ENCODE assay signal across 1 cellular context in the genomic region with DNA sequence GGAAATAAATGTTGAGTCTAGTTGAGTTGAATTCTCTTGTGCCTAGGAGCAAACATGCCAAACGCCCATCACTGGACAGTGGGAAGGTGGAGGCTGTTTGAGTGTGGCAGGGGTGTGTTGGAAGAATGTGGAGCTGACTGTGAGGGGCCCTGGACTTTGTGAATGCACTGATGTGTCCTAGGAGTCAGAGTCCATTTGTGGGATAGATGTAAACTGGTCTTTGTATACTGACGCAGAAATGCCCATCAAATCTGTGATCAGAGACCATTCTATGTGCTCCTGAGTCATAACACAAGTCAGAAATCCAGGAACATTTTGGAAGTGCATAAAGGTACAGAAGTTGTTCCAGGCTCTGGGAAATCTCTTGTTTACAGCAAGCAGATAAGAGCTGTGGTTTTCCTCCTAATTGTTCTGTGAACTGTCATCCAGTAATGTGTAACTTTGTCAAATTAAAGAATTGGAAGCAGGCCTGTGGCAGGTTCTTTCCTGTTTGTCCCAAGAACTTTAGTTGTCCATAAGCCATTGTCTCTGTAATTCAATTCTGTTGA.
TF ChIP-seq lines count a peak whose summit lies in the region.

No MANE protein-coding gene starts in this region.

TF ChIP-seq in HepG2, 621 proteins besides CTCF, POLR2A, EP300 and RAD21 (continued from another document and continues in another):
- TF ChIP-seq CEBPZ (IDR thresholded peaks at IDR 0.05; ENCODE audit: low read length), result no peak
- TF ChIP-seq ZFX (CRISPR knock-in tag; IDR thresholded peaks at IDR 0.05; ENCODE audit: low read depth), result no peak; the same call in 1 of the 2 replicates
- no peak for TF ChIP-seq ZNF451 (CRISPR knock-in tag; IDR thresholded peaks at IDR 0.05)
- TF ChIP-seq, protein P1, sequence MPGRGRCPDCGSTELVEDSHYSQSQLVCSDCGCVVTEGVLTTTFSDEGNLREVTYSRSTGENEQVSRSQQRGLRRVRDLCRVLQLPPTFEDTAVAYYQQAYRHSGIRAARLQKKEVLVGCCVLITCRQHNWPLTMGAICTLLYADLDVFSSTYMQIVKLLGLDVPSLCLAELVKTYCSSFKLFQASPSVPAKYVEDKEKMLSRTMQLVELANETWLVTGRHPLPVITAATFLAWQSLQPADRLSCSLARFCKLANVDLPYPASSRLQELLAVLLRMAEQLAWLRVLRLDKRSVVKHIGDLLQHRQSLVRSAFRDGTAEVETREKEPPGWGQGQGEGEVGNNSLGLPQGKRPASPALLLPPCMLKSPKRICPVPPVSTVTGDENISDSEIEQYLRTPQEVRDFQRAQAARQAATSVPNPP (CRISPR knock-in tag; IDR thresholded peaks at IDR 0.05), result no peak
- no peak for TF ChIP-seq RERE (CRISPR knock-in tag; IDR thresholded peaks at IDR 0.05; ENCODE audit: low read depth)
- TF ChIP-seq ZNF776 (CRISPR knock-in tag; IDR thresholded peaks at IDR 0.05), result no peak
- TF ChIP-seq TGIF2 (CRISPR knock-in tag; IDR thresholded peaks at IDR 0.05), result no peak
- no peak for TF ChIP-seq ETV6 (CRISPR knock-in tag; conservative IDR thresholded peaks at IDR 0.05)
- no peak for TF ChIP-seq PLRG1 (conservative IDR thresholded peaks at IDR 0.05)
- TF ChIP-seq, protein P2, sequence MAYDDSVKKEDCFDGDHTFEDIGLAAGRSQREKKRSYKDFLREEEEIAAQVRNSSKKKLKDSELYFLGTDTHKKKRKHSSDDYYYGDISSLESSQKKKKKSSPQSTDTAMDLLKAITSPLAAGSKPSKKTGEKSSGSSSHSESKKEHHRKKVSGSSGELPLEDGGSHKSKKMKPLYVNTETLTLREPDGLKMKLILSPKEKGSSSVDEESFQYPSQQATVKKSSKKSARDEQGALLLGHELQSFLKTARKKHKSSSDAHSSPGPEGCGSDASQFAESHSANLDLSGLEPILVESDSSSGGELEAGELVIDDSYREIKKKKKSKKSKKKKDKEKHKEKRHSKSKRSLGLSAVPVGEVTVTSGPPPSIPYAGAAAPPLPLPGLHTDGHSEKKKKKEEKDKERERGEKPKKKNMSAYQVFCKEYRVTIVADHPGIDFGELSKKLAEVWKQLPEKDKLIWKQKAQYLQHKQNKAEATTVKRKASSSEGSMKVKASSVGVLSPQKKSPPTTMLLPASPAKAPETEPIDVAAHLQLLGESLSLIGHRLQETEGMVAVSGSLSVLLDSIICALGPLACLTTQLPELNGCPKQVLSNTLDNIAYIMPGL (CRISPR knock-in tag; IDR thresholded peaks at IDR 0.05; ENCODE audit: borderline replicate concordance in 1 of 2, low read depth in 1 of 2), result no peak
- TF ChIP-seq ZNF773 (CRISPR knock-in tag; IDR thresholded peaks at IDR 0.05; ENCODE audit: borderline replicate concordance), result no peak
- TF ChIP-seq ZNF749 (CRISPR knock-in tag; IDR thresholded peaks at IDR 0.05; ENCODE audit: borderline replicate concordance), result no peak
- no peak for TF ChIP-seq ZNF3 (CRISPR knock-in tag; IDR thresholded peaks at IDR 0.05)
- TF ChIP-seq DBP (CRISPR knock-in tag; IDR thresholded peaks at IDR 0.05; ENCODE audit: not compliant biosample characterization), result no peak
- TF ChIP-seq, protein P3, sequence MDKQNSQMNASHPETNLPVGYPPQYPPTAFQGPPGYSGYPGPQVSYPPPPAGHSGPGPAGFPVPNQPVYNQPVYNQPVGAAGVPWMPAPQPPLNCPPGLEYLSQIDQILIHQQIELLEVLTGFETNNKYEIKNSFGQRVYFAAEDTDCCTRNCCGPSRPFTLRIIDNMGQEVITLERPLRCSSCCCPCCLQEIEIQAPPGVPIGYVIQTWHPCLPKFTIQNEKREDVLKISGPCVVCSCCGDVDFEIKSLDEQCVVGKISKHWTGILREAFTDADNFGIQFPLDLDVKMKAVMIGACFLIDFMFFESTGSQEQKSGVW (CRISPR knock-in tag; IDR thresholded peaks at IDR 0.05; ENCODE audit: borderline replicate concordance), result no peak
- TF ChIP-seq GRHL1 (CRISPR knock-in tag; conservative IDR thresholded peaks at IDR 0.05), result no peak
- TF ChIP-seq ZNF550 (CRISPR knock-in tag; IDR thresholded peaks at IDR 0.05; ENCODE audit: borderline replicate concordance), result no peak
- TF ChIP-seq ZNF530 (CRISPR knock-in tag; IDR thresholded peaks at IDR 0.05; ENCODE audit: low read depth), result no peak
- no peak for TF ChIP-seq AGO2 (optimal IDR thresholded peaks at IDR 0.05; ENCODE audit: low read depth, low read length)
- no peak for TF ChIP-seq DNMT1 (CRISPR knock-in tag; IDR thresholded peaks at IDR 0.05)
- TF ChIP-seq ZNF18 (CRISPR knock-in tag; IDR thresholded peaks at IDR 0.05; ENCODE audit: insufficient replicate concordance), result no peak
- TF ChIP-seq ZNF33B (CRISPR knock-in tag; IDR thresholded peaks at IDR 0.05), result no peak
- TF ChIP-seq TIGD3 (CRISPR knock-in tag; IDR thresholded peaks at IDR 0.05; ENCODE audit: borderline replicate concordance), result no peak
- TF ChIP-seq SAP130 (CRISPR knock-in tag; IDR thresholded peaks at IDR 0.05; ENCODE audit: low read depth), result peak; percentile 77
- TF ChIP-seq DMAP1 (CRISPR knock-in tag; IDR thresholded peaks at IDR 0.05), result no peak
- TF ChIP-seq SALL1 (CRISPR knock-in tag; IDR thresholded peaks at IDR 0.05), result peak; percentile 86
- no peak for TF ChIP-seq ZNF136 (CRISPR knock-in tag; IDR thresholded peaks at IDR 0.05; ENCODE audit: low read depth)
- TF ChIP-seq CBFB (CRISPR knock-in tag; IDR thresholded peaks at IDR 0.05), result no peak
- TF ChIP-seq ZNF558 (CRISPR knock-in tag; IDR thresholded peaks at IDR 0.05; ENCODE audit: borderline replicate concordance), result no peak
- no peak for TF ChIP-seq ZNF883 (CRISPR knock-in tag; IDR thresholded peaks at IDR 0.05; ENCODE audit: not compliant biosample characterization)
- no peak for TF ChIP-seq SMAD9 (CRISPR knock-in tag; IDR thresholded peaks at IDR 0.05)
- TF ChIP-seq, protein P4, sequence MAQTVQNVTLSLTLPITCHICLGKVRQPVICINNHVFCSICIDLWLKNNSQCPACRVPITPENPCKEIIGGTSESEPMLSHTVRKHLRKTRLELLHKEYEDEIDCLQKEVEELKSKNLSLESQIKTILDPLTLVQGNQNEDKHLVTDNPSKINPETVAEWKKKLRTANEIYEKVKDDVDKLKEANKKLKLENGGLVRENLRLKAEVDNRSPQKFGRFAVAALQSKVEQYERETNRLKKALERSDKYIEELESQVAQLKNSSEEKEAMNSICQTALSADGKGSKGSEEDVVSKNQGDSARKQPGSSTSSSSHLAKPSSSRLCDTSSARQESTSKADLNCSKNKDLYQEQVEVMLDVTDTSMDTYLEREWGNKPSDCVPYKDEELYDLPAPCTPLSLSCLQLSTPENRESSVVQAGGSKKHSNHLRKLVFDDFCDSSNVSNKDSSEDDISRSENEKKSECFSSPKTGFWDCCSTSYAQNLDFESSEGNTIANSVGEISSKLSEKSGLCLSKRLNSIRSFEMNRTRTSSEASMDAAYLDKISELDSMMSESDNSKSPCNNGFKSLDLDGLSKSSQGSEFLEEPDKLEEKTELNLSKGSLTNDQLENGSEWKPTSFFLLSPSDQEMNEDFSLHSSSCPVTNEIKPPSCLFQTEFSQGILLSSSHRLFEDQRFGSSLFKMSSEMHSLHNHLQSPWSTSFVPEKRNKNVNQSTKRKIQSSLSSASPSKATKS (CRISPR knock-in tag; IDR thresholded peaks at IDR 0.05), result no peak
- TF ChIP-seq ZNF460 (CRISPR knock-in tag; IDR thresholded peaks at IDR 0.05; ENCODE audit: borderline replicate concordance), result no peak
- no peak for TF ChIP-seq ZNF746 (CRISPR knock-in tag; IDR thresholded peaks at IDR 0.05)
- TF ChIP-seq RFX3 (CRISPR knock-in tag; IDR thresholded peaks at IDR 0.05), result no peak
- TF ChIP-seq ZMYM4 (CRISPR knock-in tag; IDR thresholded peaks at IDR 0.05), result no peak
- no peak for TF ChIP-seq THAP11 (CRISPR knock-in tag; IDR thresholded peaks at IDR 0.05)
- TF ChIP-seq POLR2AphosphoS2 (IDR thresholded peaks at IDR 0.05; ENCODE audit: low read depth, low read length), result no peak
- no peak for TF ChIP-seq ZNF850 (CRISPR knock-in tag; conservative IDR thresholded peaks at IDR 0.05)
